21 cellular contexts compared by ENCODE assay signal in genomic region chr17:44808156-44808555, GRCh38. TPM values are rescaled to one million over a fixed set of nuclear protein-coding genes. Genes with fewer than 3 reads are reported as not detected.
DNase-seq lines count a peak whose midpoint lies in the region; ATAC-seq and TF ChIP-seq lines count a peak whose summit lies in the region.
"Had no signal": no experiment of that assay in that cellular context is flagged by ENCODE, and none has a peak within 500 bp of the region (broad histone marks: within the 10 kb centered on the region; RNA-seq: fewer than 3 reads in every experiment).

No MANE protein-coding gene starts in this region.

- no peaks in the 10 kb centered on the region for H3K9me2 ChIP-seq in SK-N-SH

- H3K27ac ChIP-seq in SK-N-SH (ENCODE audit: low read depth in 2 of 2, low read length in 1 of 2): peak overlapping the region in 1 of 2 experiments; percentile 44; a peak in 1 of 4 replicates
- peak overlapping the region; percentile 22 for H3K27ac ChIP-seq in muscle layer of duodenum (ENCODE audit: low read length)
- peak overlapping the region; percentile 60 to 85 (median 76) for H3K27ac ChIP-seq in transverse colon
- H3K27ac ChIP-seq: SJCRH30 had no signal

- peaks cover 10% of the 10 kb centered on the region for H3F3A ChIP-seq in SK-N-SH (replicated peaks; ENCODE audit: insufficient read depth)

- peaks cover 6 to 11% of the 10 kb centered on the region in 2 experiments; a peak in 3 of 4 replicates for H3K4me1 ChIP-seq in SK-N-SH (ENCODE audit: control insufficient read depth in 1 of 2, insufficient read depth in 2 of 2, low read depth in 1 of 2, low read length in 1 of 2)
- H3K4me1 ChIP-seq in muscle layer of duodenum (ENCODE audit: control insufficient read depth in 1 of 2, insufficient read depth in 2 of 2, low read length in 2 of 2): peaks cover 7 to 30% of the 10 kb centered on the region in 2 donors
- H3K4me1 ChIP-seq in transverse colon: peaks cover 0 to 22% (median 1%) of the 10 kb centered on the region in 4 donors
- H3K4me1 ChIP-seq: SJCRH30 had no signal

- TF ChIP-seq CTCF in SK-N-SH (IDR thresholded peaks at IDR 0.05): no peak
- TF ChIP-seq CTCF in WTC11 (IDR thresholded peaks at IDR 0.05): no peak
- TF ChIP-seq CTCF in transverse colon (IDR thresholded peaks at IDR 0.05): no peak

- TF ChIP-seq POLR2A in transverse colon (IDR thresholded peaks at IDR 0.05): no peak

- H3K9me3 ChIP-seq in SK-N-SH: no peaks in the 10 kb centered on the region
- H3K9me3 ChIP-seq in muscle layer of duodenum (ENCODE audit: control insufficient read depth in 1 of 2, low read length in 2 of 2): no peaks in the 10 kb centered on the region
- no peaks in the 10 kb centered on the region for H3K9me3 ChIP-seq in transverse colon
- H3K9me3 ChIP-seq: MG63, SJCRH30 had no signal

- no peak for TF ChIP-seq RAD21 in SK-N-SH (IDR thresholded peaks at IDR 0.05; ENCODE audit: low read length)

- H3K4me3 Mint-ChIP-seq in WTC11: no peak overlapping the region

- H3K27ac Mint-ChIP-seq in WTC11: peak overlapping the region; percentile 79

- peaks cover 23 to 35% of the 10 kb centered on the region in 2 experiments for H3K36me3 ChIP-seq in SK-N-SH (replicated peaks in 1 of 2; ENCODE audit: control insufficient read depth in 1 of 2, insufficient read depth in 2 of 2, low read length in 1 of 2)
- H3K36me3 ChIP-seq in muscle layer of duodenum (ENCODE audit: control insufficient read depth in 1 of 2, insufficient read depth in 2 of 2, low read length in 2 of 2): no peaks in the 10 kb centered on the region
- H3K36me3 ChIP-seq in transverse colon: no peaks in the 10 kb centered on the region

- H2AFZ ChIP-seq in SK-N-SH (ENCODE audit: low read depth): no peak overlapping the region

- peaks cover 7% of the 10 kb centered on the region; the same call in 1 of the 2 replicates for H3K4me1 Mint-ChIP-seq in WTC11

- H3K79me2 ChIP-seq in SK-N-SH (ENCODE audit: insufficient read depth): peaks cover 100% of the 10 kb centered on the region

- intact Hi-C loops in transverse colon (cut with DNase I; ENCODE audit: low total_unique reads): no loop called here

- H3K9me3 Mint-ChIP-seq in WTC11: no peaks in the 10 kb centered on the region

- 0 out of 2 replicates have a peak overlapping the region, but pooled peaks have one; percentile 17 for H3K9ac ChIP-seq in SK-N-SH

- H3K36me3 Mint-ChIP-seq in WTC11: peaks cover 36% of the 10 kb centered on the region

- CTCF ChIA-PET in SK-N-SH (lab: Yijun Ruan, JAX): interaction anchor here (0.9 to 7.0 kb wide), 4 partner anchors 10 to 48 kb away, joined by 3 to 37 read pairs (median 3); no protein-coding TSS in a partner anchor
- CTCF ChIA-PET in WTC11 (lab: Charles Lee): interaction anchor here (0.6 kb wide), 1 partner anchor 426 kb away, joined by 6 read pairs; no protein-coding TSS in a partner anchor

- WGBS in SK-N-SH (ENCODE audit: low lambda C conversion rate): 90% methylated on average over 4 of the region's 4 CpGs
- 52 to 91% methylated on average over 3 to 4 of the region's 4 CpGs for WGBS in transverse colon (ENCODE audit: low coverage in 1 of 2), 2 donors

- no peak for DNase-seq in SK-N-SH
- DNase-seq in WTC11 (ENCODE audit: low spot score): no peak
- no peak for DNase-seq in transverse colon
- no peak for DNase-seq in NCI-H1694 treated with DMSO at 0.1 percent for 48 hours (lab: John Stamatoyannopoulos, UW)
- no peak for DNase-seq in iPS-NIHi7 (ENCODE audit: extremely low spot score)
- no peak for DNase-seq in glomerular visceral epithelial cell (ENCODE audit: extremely low spot score)
- DNase-seq: 8988T, AML-193, DMS79, MG63, NCI-H1048, NCI-H1436, NCI-H1930, NCI-H2227 treated with DMSO at 0.1 percent for 48 hours, NCI-H510A treated with DMSO at 0.1 percent for 48 hours, NCI-H748 treated with DMSO at 0.1 percent for 48 hours, OCI-M1 had no signal

- in situ Hi-C loops in transverse colon (cut with MboI; ENCODE audit: low pct_ligation_motif_present in 1 of 4, low pct_unique_long_range_greater_than_20kb in 1 of 4, low sequenced_read_pairs in 3 of 4): no loop called here

- POLR2A ChIA-PET in SK-N-SH (lab: Yijun Ruan, JAX) (no interaction called here), WTC11 (lab: Charles Lee) (no interaction called here)

- ATAC-seq in SK-N-SH treated with all-trans-retinoic acid at 6 μM for 48 hours: no peak
- ATAC-seq in WTC11: no peak

- peak overlapping the region; percentile 42; the same call in 1 of the 2 replicates for H3K4me2 ChIP-seq in SK-N-SH

- peaks cover 32% of the 10 kb centered on the region for H4K20me1 ChIP-seq in SK-N-SH (ENCODE audit: insufficient read depth)

- H3K4me3 ChIP-seq in SK-N-SH (ENCODE audit: low read depth in 2 of 2, low read length in 1 of 2): no peak overlapping the region
- no peak overlapping the region for H3K4me3 ChIP-seq in muscle layer of duodenum (ENCODE audit: low read depth in 1 of 2, low read length in 2 of 2)
- H3K4me3 ChIP-seq in transverse colon: no peak overlapping the region
- H3K4me3 ChIP-seq: MG63, SJCRH30 had no signal

- no peaks in the 10 kb centered on the region for H3K27me3 Mint-ChIP-seq in WTC11 (ENCODE audit: low read depth)

- TF ChIP-seq EP300 in SK-N-SH (IDR thresholded peaks at IDR 0.05; ENCODE audit: borderline replicate concordance in 1 of 2, low read depth in 1 of 2, low read length in 1 of 2) (no peak; a peak in 1 of 4 replicates), transverse colon (IDR thresholded peaks at IDR 0.05; ENCODE audit: low read depth) (no peak)

- H3K27me3 ChIP-seq in SK-N-SH (ENCODE audit: insufficient read depth): no peaks in the 10 kb centered on the region
- H3K27me3 ChIP-seq in muscle layer of duodenum (ENCODE audit: low read depth, low read length): no peaks in the 10 kb centered on the region
- peaks cover 6% of the 10 kb centered on the region for H3K27me3 ChIP-seq in transverse colon
- H3K27me3 ChIP-seq: MG63, SJCRH30 had no signal

TF ChIP-seq in SK-N-SH, 30 proteins besides CTCF, POLR2A, EP300 and RAD21 (continues in another document):
- TF ChIP-seq IRF3 (IDR thresholded peaks at IDR 0.05; ENCODE audit: low read depth, low read length) (no peak), POLR2AphosphoS5 (IDR thresholded peaks at IDR 0.05; ENCODE audit: low read depth, low read length) (no peak), FOXM1 (IDR thresholded peaks at IDR 0.05; ENCODE audit: low read depth) (no peak), GABPA (IDR thresholded peaks at IDR 0.05; ENCODE audit: low read depth) (no peak), MXI1 (IDR thresholded peaks at IDR 0.05; ENCODE audit: low read depth, low read length) (no peak)

TF ChIP-seq in SK-N-SH treated with all-trans-retinoic acid at 6 μM for 48 hours, 23 proteins besides CTCF, POLR2A, EP300 and RAD21 (continues in another document):
- TF ChIP-seq CSRNP3 (CRISPR knock-in tag; IDR thresholded peaks at IDR 0.05) (no peak), TOX (CRISPR knock-in tag; IDR thresholded peaks at IDR 0.05; ENCODE audit: borderline replicate concordance) (no peak), ARNTL (CRISPR knock-in tag; IDR thresholded peaks at IDR 0.05; ENCODE audit: borderline replicate concordance, low read depth) (no peak), ZNF70 (CRISPR knock-in tag; IDR thresholded peaks at IDR 0.05) (no peak), GLIS3 (CRISPR knock-in tag; IDR thresholded peaks at IDR 0.05) (no peak), CSDC2 (CRISPR knock-in tag; IDR thresholded peaks at IDR 0.05) (no peak)

TF ChIP-seq in WTC11, 78 proteins besides CTCF, POLR2A, EP300 and RAD21:
- TF ChIP-seq ZNF121 (CRISPR knock-in tag; IDR thresholded peaks at IDR 0.05): 0 out of 2 replicates have a peak, but pooled peaks have one; percentile 13
- no peak for TF ChIP-seq ZBTB21 (CRISPR knock-in tag; IDR thresholded peaks at IDR 0.05; ENCODE audit: borderline replicate concordance)

RNA-seq across cellular contexts. Expression of gene GJC1, which starts 21.9 kb away (rescaled TPM):
- polyA plus RNA-seq in SK-N-SH (2012; rRNA removed): 15.2 and 15.6 TPM in 2 replicates
- 15.7 and 16.6 TPM in 2 replicates for polyA plus RNA-seq in SK-N-SH (2012; cell fraction: cytosol; rRNA removed)
- 8.5 and 13.7 TPM in 2 replicates for polyA plus RNA-seq in SK-N-SH (2012; cell fraction: nucleus; rRNA removed)
- 102 to 107 TPM (median 104 TPM) in 3 replicates for total RNA-seq in WTC11 (2021)
- total RNA-seq in transverse colon: 10 to 100 TPM; 12.0 to 18.7 (median 14.7) TPM

RNA-seq across cellular contexts. Expression of gene HIGD1B, which starts 39.5 kb away (rescaled TPM):
- polyA plus RNA-seq in SK-N-SH (2012; rRNA removed): not detected in 2 replicates
- polyA plus RNA-seq in SK-N-SH (2012; cell fraction: cytosol; rRNA removed): not detected in 2 replicates
- polyA plus RNA-seq in SK-N-SH (2012; cell fraction: nucleus; rRNA removed): not detected in 2 replicates
- total RNA-seq in WTC11 (2021) (not detected in 3 replicates), transverse colon (under 1 TPM in 1 of 4 donors, not detected in 3; 0.96 TPM)
- total RNA-seq: LHCN-M2, SJCRH30 had no signal

RNA-seq across cellular contexts. Expression of gene ADAM11, which starts 49.4 kb away (rescaled TPM):
- 1.8 and 2.5 TPM in 2 replicates for polyA plus RNA-seq in SK-N-SH (2012; rRNA removed)
- polyA plus RNA-seq in SK-N-SH (2012; cell fraction: cytosol; rRNA removed): 1.2 and 1.3 TPM in 2 replicates
- polyA plus RNA-seq in SK-N-SH (2012; cell fraction: nucleus; rRNA removed): 6.0 and 9.8 TPM in 2 replicates
- total RNA-seq in WTC11 (2021): 3.0 to 4.1 TPM (median 3.2 TPM) in 3 replicates
- total RNA-seq in transverse colon: 1 to 10 TPM in 1 of 4 donors, under 1 TPM in 3; 0.37 to 2.0 (median 0.72) TPM
